ENCODE assay signal across 1 cellular context in genomic region chr5:157574456-157575095, GRCh38.
A peak's percentile ranks its signal among the peaks of the same experiment; 100 is the strongest.
TF ChIP-seq lines count a peak whose summit lies in the region.

No MANE protein-coding gene starts in this region.

TF ChIP-seq in GM12878, 131 proteins besides CTCF, POLR2A, EP300 and RAD21 (continued from another document):
- TF ChIP-seq, protein P1, sequence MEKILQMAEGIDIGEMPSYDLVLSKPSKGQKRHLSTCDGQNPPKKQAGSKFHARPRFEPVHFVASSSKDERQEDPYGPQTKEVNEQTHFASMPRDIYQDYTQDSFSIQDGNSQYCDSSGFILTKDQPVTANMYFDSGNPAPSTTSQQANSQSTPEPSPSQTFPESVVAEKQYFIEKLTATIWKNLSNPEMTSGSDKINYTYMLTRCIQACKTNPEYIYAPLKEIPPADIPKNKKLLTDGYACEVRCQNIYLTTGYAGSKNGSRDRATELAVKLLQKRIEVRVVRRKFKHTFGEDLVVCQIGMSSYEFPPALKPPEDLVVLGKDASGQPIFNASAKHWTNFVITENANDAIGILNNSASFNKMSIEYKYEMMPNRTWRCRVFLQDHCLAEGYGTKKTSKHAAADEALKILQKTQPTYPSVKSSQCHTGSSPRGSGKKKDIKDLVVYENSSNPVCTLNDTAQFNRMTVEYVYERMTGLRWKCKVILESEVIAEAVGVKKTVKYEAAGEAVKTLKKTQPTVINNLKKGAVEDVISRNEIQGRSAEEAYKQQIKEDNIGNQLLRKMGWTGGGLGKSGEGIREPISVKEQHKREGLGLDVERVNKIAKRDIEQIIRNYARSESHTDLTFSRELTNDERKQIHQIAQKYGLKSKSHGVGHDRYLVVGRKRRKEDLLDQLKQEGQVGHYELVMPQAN (conservative IDR thresholded peaks at IDR 0.05), result peak; percentile 17; the same call in 1 of the 2 replicates
- TF ChIP-seq BRCA1 (IDR thresholded peaks at IDR 0.05; ENCODE audit: low read depth, low read length) (no peak), SMARCA5 (IDR thresholded peaks at IDR 0.05) (peak; percentile 96), RUNX3 (IDR thresholded peaks at IDR 0.05; ENCODE audit: low read length) (peak; percentile 19; the same call in 1 of the 2 replicates), GATAD2B (conservative IDR thresholded peaks at IDR 0.05; ENCODE audit: low read depth) (no peak), NR2C2 (IDR thresholded peaks at IDR 0.05; ENCODE audit: borderline replicate concordance, control insufficient read depth, insufficient read length, low read depth) (no peak), MXI1 (IDR thresholded peaks at IDR 0.05; ENCODE audit: low read depth, low read length) (0 out of 2 replicates have a peak, but pooled peaks have one; percentile 21), POLR2AphosphoS2 (IDR thresholded peaks at IDR 0.05; ENCODE audit: low read depth, low read length) (no peak), POLR2AphosphoS5 (IDR thresholded peaks at IDR 0.05; ENCODE audit: low read length) (no peak), ZNF217 (IDR thresholded peaks at IDR 0.05) (peak; percentile 93), REST (IDR thresholded peaks at IDR 0.05; ENCODE audit: low read depth, low read length) (no peak)
- TF ChIP-seq, protein P2, sequence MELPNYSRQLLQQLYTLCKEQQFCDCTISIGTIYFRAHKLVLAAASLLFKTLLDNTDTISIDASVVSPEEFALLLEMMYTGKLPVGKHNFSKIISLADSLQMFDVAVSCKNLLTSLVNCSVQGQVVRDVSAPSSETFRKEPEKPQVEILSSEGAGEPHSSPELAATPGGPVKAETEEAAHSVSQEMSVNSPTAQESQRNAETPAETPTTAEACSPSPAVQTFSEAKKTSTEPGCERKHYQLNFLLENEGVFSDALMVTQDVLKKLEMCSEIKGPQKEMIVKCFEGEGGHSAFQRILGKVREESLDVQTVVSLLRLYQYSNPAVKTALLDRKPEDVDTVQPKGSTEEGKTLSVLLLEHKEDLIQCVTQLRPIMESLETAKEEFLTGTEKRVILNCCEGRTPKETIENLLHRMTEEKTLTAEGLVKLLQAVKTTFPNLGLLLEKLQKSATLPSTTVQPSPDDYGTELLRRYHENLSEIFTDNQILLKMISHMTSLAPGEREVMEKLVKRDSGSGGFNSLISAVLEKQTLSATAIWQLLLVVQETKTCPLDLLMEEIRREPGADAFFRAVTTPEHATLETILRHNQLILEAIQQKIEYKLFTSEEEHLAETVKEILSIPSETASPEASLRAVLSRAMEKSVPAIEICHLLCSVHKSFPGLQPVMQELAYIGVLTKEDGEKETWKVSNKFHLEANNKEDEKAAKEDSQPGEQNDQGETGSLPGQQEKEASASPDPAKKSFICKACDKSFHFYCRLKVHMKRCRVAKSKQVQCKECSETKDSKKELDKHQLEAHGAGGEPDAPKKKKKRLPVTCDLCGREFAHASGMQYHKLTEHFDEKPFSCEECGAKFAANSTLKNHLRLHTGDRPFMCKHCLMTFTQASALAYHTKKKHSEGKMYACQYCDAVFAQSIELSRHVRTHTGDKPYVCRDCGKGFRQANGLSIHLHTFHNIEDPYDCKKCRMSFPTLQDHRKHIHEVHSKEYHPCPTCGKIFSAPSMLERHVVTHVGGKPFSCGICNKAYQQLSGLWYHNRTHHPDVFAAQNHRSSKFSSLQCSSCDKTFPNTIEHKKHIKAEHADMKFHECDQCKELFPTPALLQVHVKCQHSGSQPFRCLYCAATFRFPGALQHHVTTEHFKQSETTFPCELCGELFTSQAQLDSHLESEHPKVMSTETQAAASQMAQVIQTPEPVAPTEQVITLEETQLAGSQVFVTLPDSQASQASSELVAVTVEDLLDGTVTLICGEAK (IDR thresholded peaks at IDR 0.05; ENCODE audit: borderline replicate concordance), result no peak
- TF ChIP-seq, protein P3, sequence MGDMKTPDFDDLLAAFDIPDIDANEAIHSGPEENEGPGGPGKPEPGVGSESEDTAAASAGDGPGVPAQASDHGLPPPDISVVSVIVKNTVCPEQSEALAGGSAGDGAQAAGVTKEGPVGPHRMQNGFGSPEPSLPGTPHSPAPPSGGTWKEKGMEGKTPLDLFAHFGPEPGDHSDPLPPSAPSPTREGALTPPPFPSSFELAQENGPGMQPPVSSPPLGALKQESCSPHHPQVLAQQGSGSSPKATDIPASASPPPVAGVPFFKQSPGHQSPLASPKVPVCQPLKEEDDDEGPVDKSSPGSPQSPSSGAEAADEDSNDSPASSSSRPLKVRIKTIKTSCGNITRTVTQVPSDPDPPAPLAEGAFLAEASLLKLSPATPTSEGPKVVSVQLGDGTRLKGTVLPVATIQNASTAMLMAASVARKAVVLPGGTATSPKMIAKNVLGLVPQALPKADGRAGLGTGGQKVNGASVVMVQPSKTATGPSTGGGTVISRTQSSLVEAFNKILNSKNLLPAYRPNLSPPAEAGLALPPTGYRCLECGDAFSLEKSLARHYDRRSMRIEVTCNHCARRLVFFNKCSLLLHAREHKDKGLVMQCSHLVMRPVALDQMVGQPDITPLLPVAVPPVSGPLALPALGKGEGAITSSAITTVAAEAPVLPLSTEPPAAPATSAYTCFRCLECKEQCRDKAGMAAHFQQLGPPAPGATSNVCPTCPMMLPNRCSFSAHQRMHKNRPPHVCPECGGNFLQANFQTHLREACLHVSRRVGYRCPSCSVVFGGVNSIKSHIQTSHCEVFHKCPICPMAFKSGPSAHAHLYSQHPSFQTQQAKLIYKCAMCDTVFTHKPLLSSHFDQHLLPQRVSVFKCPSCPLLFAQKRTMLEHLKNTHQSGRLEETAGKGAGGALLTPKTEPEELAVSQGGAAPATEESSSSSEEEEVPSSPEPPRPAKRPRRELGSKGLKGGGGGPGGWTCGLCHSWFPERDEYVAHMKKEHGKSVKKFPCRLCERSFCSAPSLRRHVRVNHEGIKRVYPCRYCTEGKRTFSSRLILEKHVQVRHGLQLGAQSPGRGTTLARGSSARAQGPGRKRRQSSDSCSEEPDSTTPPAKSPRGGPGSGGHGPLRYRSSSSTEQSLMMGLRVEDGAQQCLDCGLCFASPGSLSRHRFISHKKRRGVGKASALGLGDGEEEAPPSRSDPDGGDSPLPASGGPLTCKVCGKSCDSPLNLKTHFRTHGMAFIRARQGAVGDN (IDR thresholded peaks at IDR 0.05), result no peak
- TF ChIP-seq, protein P4, sequence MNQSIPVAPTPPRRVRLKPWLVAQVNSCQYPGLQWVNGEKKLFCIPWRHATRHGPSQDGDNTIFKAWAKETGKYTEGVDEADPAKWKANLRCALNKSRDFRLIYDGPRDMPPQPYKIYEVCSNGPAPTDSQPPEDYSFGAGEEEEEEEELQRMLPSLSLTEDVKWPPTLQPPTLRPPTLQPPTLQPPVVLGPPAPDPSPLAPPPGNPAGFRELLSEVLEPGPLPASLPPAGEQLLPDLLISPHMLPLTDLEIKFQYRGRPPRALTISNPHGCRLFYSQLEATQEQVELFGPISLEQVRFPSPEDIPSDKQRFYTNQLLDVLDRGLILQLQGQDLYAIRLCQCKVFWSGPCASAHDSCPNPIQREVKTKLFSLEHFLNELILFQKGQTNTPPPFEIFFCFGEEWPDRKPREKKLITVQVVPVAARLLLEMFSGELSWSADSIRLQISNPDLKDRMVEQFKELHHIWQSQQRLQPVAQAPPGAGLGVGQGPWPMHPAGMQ (IDR thresholded peaks at IDR 0.05; ENCODE audit: borderline replicate concordance), result no peak
